Comparison of ENCODE assay signal across 17 cellular contexts in the genomic region with DNA sequence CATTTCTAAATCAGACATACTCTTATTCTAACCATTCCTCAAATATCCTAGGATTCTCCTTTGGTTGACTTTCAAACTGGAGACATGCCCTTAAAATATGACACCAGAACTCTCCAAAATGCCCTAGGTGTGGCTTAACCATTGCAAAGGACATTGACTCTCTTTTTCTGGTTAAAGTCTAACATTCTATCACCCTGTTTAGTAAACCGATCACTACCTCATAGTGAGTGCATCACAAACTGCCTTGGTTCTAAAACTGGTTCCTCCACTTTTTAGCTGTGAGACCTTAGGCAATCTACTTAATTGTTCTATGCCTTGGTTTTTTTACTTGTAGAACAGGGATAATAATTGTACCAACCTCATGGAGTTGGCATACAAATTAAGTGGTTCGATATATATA.
DNase-seq lines count a peak whose midpoint lies in the region; ATAC-seq and TF ChIP-seq lines count a peak whose summit lies in the region.
"Had no signal": no experiment of that assay in that cellular context is flagged by ENCODE, and none has a peak within 500 bp of the region (broad histone marks: within the 10 kb centered on the region; RNA-seq: fewer than 3 reads in every experiment).

No MANE protein-coding gene starts in this region.

- peaks cover 10% of the 10 kb centered on the region for H3K36me3 Mint-ChIP-seq in HFFc6 (ENCODE audit: low read depth)
- H3K36me3 Mint-ChIP-seq in T-helper 17 cell (ENCODE audit: low read depth) = peaks cover 2% of the 10 kb centered on the region

- H3K27ac ChIP-seq in foreskin keratinocyte = no peak overlapping the region
- H3K27ac ChIP-seq: PC-9 had no signal

- H3K9me3 Mint-ChIP-seq in HFFc6 = no peaks in the 10 kb centered on the region
- H3K9me3 Mint-ChIP-seq: CD8-positive, alpha-beta T cell; IgD-negative memory B cell had no signal

- H3K4me1 Mint-ChIP-seq in HFFc6 (ENCODE audit: low read depth) (peaks cover 19% of the 10 kb centered on the region), T-helper 17 cell (no peaks in the 10 kb centered on the region)
- H3K4me1 Mint-ChIP-seq: IgD-negative memory B cell had no signal

- H3K27me3 Mint-ChIP-seq in HFFc6 (ENCODE audit: insufficient read depth) = no peaks in the 10 kb centered on the region; the same call in 1 of the 2 replicates
- no peaks in the 10 kb centered on the region for H3K27me3 Mint-ChIP-seq in T-helper 17 cell
- H3K27me3 Mint-ChIP-seq: IgD-negative memory B cell had no signal

- H3K27ac Mint-ChIP-seq in HFFc6 (no peak overlapping the region), T-helper 17 cell (no peak overlapping the region)
- H3K27ac Mint-ChIP-seq: CD8-positive, alpha-beta T cell; IgD-negative memory B cell had no signal

- no peaks in the 10 kb centered on the region for H3K9me3 ChIP-seq in T-helper 17 cell (ENCODE audit: control insufficient read depth, low read length, poor library complexity, severe bottlenecking)

- ATAC-seq in foreskin keratinocyte (peak; percentile 51), T-helper 17 cell (no peak)
- ATAC-seq: CD8-positive, alpha-beta T cell had no signal

- H3K4me1 ChIP-seq in foreskin keratinocyte = peaks cover 9% of the 10 kb centered on the region

- peak; percentile 39 for DNase-seq in NCI-H748 (lab: John Stamatoyannopoulos, UW; ENCODE audit: unreplicated experiment)
- DNase-seq in NCI-H748 treated with DMSO at 0.1 percent for 48 hours (lab: John Stamatoyannopoulos, UW) = no peak
- DNase-seq in HT-29 (ENCODE audit: low spot score) = peak; percentile 79
- DNase-seq in foreskin keratinocyte = peak in 1 of 2 donors; percentile 58
- peak; percentile 11 for DNase-seq in renal cortical epithelial cell (ENCODE audit: low read depth)
- DNase-seq in HFFc6 = no peak
- DNase-seq in activated CD4-positive, alpha-beta T cell treated with anti-CD3 and anti-CD28 coated beads, Interleukin-2, amount 50 U/mL, for 4 hours = no peak
- no peak for DNase-seq in T-helper 17 cell
- DNase-seq: CD8-positive, alpha-beta T cell; EL; GOT3; NCI-H187; NCI-H2171 treated with DMSO at 0.1 percent for 48 hours; NCI-H446 treated with DMSO at 0.1 percent for 48 hours; NCI-H82 had no signal

- no peaks in the 10 kb centered on the region for H3K27me3 ChIP-seq in foreskin keratinocyte

- H3K4me3 Mint-ChIP-seq in HFFc6 (no peak overlapping the region), T-helper 17 cell (no peak overlapping the region)
- H3K4me3 Mint-ChIP-seq: CD8-positive, alpha-beta T cell; IgD-negative memory B cell had no signal

- TF ChIP-seq CTCF in foreskin keratinocyte (conservative IDR thresholded peaks at IDR 0.05) (no peak), HFFc6 (IDR thresholded peaks at IDR 0.05) (no peak)

Comparison
In these comparisons a context has a peak if more than half of its experiments do, and no peak if none do; other contexts are left out.
1. DNase-seq: peak in NCI-H748 (single experiment), HT-29 (single experiment) and renal cortical epithelial cell (single experiment); none in NCI-H748 treated with DMSO at 0.1 percent for 48 hours (single experiment), HFFc6 (single experiment), activated CD4-positive, alpha-beta T cell treated with anti-CD3 and anti-CD28 coated beads, Interleukin-2, amount 50 U/mL, for 4 hours (0 of 2) and T-helper 17 cell (0 of 3).